In genomic region chr9:127974769-127975261, GRCh38 we compare ENCODE assay signal across 9 cellular contexts. TPM values are rescaled to one million over a fixed set of nuclear protein-coding genes. Genes with fewer than 3 reads are reported as not detected.
DNase-seq lines count a peak whose midpoint lies in the region; ATAC-seq and TF ChIP-seq lines count a peak whose summit lies in the region.
"Had no signal": no experiment of that assay in that cellular context is flagged by ENCODE, and none has a peak within 500 bp of the region (broad histone marks: within the 10 kb centered on the region; RNA-seq: fewer than 3 reads in every experiment).

No MANE protein-coding gene starts in this region.

- H3K4me1 ChIP-seq in esophagus muscularis mucosa (peaks cover 97 to 100% (median 100%) of the 10 kb centered on the region in 4 donors), prostate gland (replicated peaks) (peaks cover 69% of the 10 kb centered on the region)

- POLR2A ChIA-PET in RWPE1 (lab: Yijun Ruan, JAX; ENCODE audit: low non-redundant PET) = interaction anchor here (0.5 to 0.9 kb wide), 2 partner anchors 19 to 29 kb away, joined by 3 to 11 read pairs; no protein-coding TSS in a partner anchor

- 42% methylated on average over 8 of the region's 10 CpGs for WGBS in esophagus muscularis mucosa
- 44% methylated on average over 10 of the region's 10 CpGs for WGBS in prostate gland

- no peak for TF ChIP-seq EP300 in esophagus muscularis mucosa (IDR thresholded peaks at IDR 0.05)

- peak overlapping the region in 3 of 4 donors; percentile 9 to 16 (median 12) for H3K4me3 ChIP-seq in esophagus muscularis mucosa
- H3K4me3 ChIP-seq in prostate gland = no peak overlapping the region

- H3K9me3 ChIP-seq in esophagus muscularis mucosa = no peaks in the 10 kb centered on the region
- no peaks in the 10 kb centered on the region for H3K9me3 ChIP-seq in prostate gland

- TF ChIP-seq POLR2A in esophagus muscularis mucosa (IDR thresholded peaks at IDR 0.05; ENCODE audit: low read depth) (no peak), prostate gland (IDR thresholded peaks at IDR 0.05) (no peak)

- no peaks in the 10 kb centered on the region for H3K36me3 ChIP-seq in esophagus muscularis mucosa
- no peaks in the 10 kb centered on the region for H3K36me3 ChIP-seq in prostate gland

- no peak for ATAC-seq in GM21360 (IDR thresholded peaks at IDR 0.05; ENCODE audit: unreplicated experiment)

- H3K27ac ChIP-seq in C4-2B (peak overlapping the region; percentile 85), RWPE1 (peak overlapping the region; percentile 100), esophagus muscularis mucosa (replicated peaks in 1 of 4) (peak overlapping the region; percentile 91 to 97 (median 96)), prostate gland (peak overlapping the region; percentile 27 to 92)

- intact Hi-C loops in esophagus muscularis mucosa (cut with DNase I) = loop anchor here (10.0 kb wide), 1 partner anchor 120 kb away; no protein-coding TSS in a partner anchor
- intact Hi-C loops in prostate gland (cut with DNase I) = no loop called here

- H3K27me3 ChIP-seq in esophagus muscularis mucosa (no peaks in the 10 kb centered on the region), prostate gland (replicated peaks; ENCODE audit: insufficient read depth) (no peaks in the 10 kb centered on the region)

- TF ChIP-seq CTCF in C4-2B (conservative IDR thresholded peaks at IDR 0.05) (no peak), RWPE1 (conservative IDR thresholded peaks at IDR 0.05; ENCODE audit: low read depth) (no peak), esophagus muscularis mucosa (IDR thresholded peaks at IDR 0.05) (no peak), prostate gland (IDR thresholded peaks at IDR 0.05) (no peak)

- CTCF ChIA-PET in RWPE1 (lab: Yijun Ruan, JAX) = interaction anchor here (0.8 kb wide), 1 partner anchor 31 kb away, joined by 6 read pairs; no protein-coding TSS in a partner anchor

- DNase-seq in RWPE1 (ENCODE audit: low spot score) (no peak), esophagus muscularis mucosa (ENCODE audit: extremely low spot score) (no peak), prostate gland (ENCODE audit: low spot score) (no peak), activated gamma-delta T cell (lab: John Stamatoyannopoulos, UW) (no peak), HK-2 (ENCODE audit: unreplicated experiment) (no peak), NCI-H2196 (lab: John Stamatoyannopoulos, UW; ENCODE audit: unreplicated experiment) (no peak)
- DNase-seq: stimulated activated CD4-positive, alpha-beta T cell treated with anti-CD3 and anti-CD28 coated beads, Interleukin-4, amount 100 ng/mL, for 4 hours had no signal

RNA-seq across cellular contexts. Expression of gene EEIG1, which starts 6.0 kb away (rescaled TPM):
- 10 to 100 TPM; 12.4 to 29.5 (median 20.0) TPM for total RNA-seq in esophagus muscularis mucosa
- 10 to 100 TPM; 23.4 to 84.6 TPM for total RNA-seq in prostate gland

RNA-seq across cellular contexts. Expression of gene DPM2, which starts 37.2 kb away (rescaled TPM):
- total RNA-seq in esophagus muscularis mucosa = 10 to 100 TPM in 1 of 4 donors, 1 to 10 TPM in 3; 6.6 to 13.3 (median 8.5) TPM
- 10 to 100 TPM; 28.1 to 28.2 TPM for total RNA-seq in prostate gland

RNA-seq across cellular contexts. Expression of gene PIP5KL1, which starts 44.2 kb away (rescaled TPM):
- total RNA-seq in esophagus muscularis mucosa (1 to 10 TPM; 1.3 to 2.8 (median 2.2) TPM), prostate gland (10 to 100 TPM in 1 of 2 donors, 1 to 10 TPM in 1; 3.1 to 16.5 TPM)

RNA-seq across cellular contexts. Expression of gene ST6GALNAC4, which starts 58.0 kb away (rescaled TPM):
- 10 to 100 TPM; 20.3 to 44.8 (median 35.9) TPM for total RNA-seq in esophagus muscularis mucosa
- 10 to 100 TPM; 21.8 to 47.0 TPM for total RNA-seq in prostate gland

Comparison
In these comparisons a context has a peak if more than half of its experiments do, and no peak if none do; other contexts are left out.
1. H3K4me3 ChIP-seq: peak in esophagus muscularis mucosa (3 of 4); none in prostate gland (0 of 2).
2. Peak in every context shown above with its lines, with median percentiles within 50 percentile points of each other: H3K27ac ChIP-seq.